In genomic region chr1:42822833-42823392, GRCh38 we compare ENCODE assay signal across 16 cellular contexts. TPM values are rescaled to one million over a fixed set of nuclear protein-coding genes. Genes with fewer than 3 reads are reported as not detected.
DNase-seq lines count a peak whose midpoint lies in the region; ATAC-seq and TF ChIP-seq lines count a peak whose summit lies in the region.
"Had no signal": no experiment of that assay in that cellular context is flagged by ENCODE, and none has a peak within 500 bp of the region (broad histone marks: within the 10 kb centered on the region; RNA-seq: fewer than 3 reads in every experiment).

No MANE protein-coding gene starts in this region.

- WGBS in gastroesophageal sphincter (ENCODE audit: low coverage in 1 of 2), 2 donors = 28 to 41% methylated on average over 2 of the region's 2 CpGs

- H3K9me3 Mint-ChIP-seq in MCF 10A (ENCODE audit: unreplicated experiment) = no peaks in the 10 kb centered on the region
- H3K9me3 Mint-ChIP-seq: nephron progenitor cell had no signal

- no peak overlapping the region for H3K4me3 Mint-ChIP-seq in MCF 10A (ENCODE audit: unreplicated experiment)
- H3K4me3 Mint-ChIP-seq: nephron progenitor cell had no signal

- H3K4me2 ChIP-seq in PC-9 (peak overlapping the region; percentile 41), fibroblast of lung (ENCODE audit: extremely low read depth, insufficient read depth, low read length) (no peak overlapping the region)
- H3K4me2 ChIP-seq: BLaER1 had no signal

- H3F3A ChIP-seq in PC-9 (ENCODE audit: insufficient read depth, low read depth) = peaks cover 14% of the 10 kb centered on the region; the same call in 1 of the 2 replicates

- H3K79me2 ChIP-seq in PC-9 (ENCODE audit: low read depth) (peaks cover 7% of the 10 kb centered on the region; the same call in 1 of the 2 replicates), fibroblast of lung (ENCODE audit: control insufficient read depth, insufficient read depth, low read length) (no peaks in the 10 kb centered on the region)

- H3K36me3 ChIP-seq in breast epithelium = no peaks in the 10 kb centered on the region
- H3K36me3 ChIP-seq in PC-9 (ENCODE audit: low read depth) = 0 out of 2 replicates have a peak, but pooled peaks cover 3% of the 10 kb centered on the region
- H3K36me3 ChIP-seq in fibroblast of lung (ENCODE audit: control insufficient read depth, insufficient read depth, low read length) = no peaks in the 10 kb centered on the region
- H3K36me3 ChIP-seq in subcutaneous abdominal adipose tissue (ENCODE audit: control insufficient read depth in 5 of 5, insufficient read depth in 5 of 5, low read length in 5 of 5) = peaks cover 0 to 2% (median 0%) of the 10 kb centered on the region in 5 donors
- no peaks in the 10 kb centered on the region for H3K36me3 ChIP-seq in gastroesophageal sphincter
- H3K36me3 ChIP-seq in HAP-1 (replicated peaks) = no peaks in the 10 kb centered on the region
- H3K36me3 ChIP-seq: BLaER1, cardiac muscle cell, vagina had no signal

- no peaks in the 10 kb centered on the region for H4K20me1 ChIP-seq in PC-9 (ENCODE audit: insufficient read depth)
- no peaks in the 10 kb centered on the region for H4K20me1 ChIP-seq in fibroblast of lung (ENCODE audit: control insufficient read depth, extremely low read depth, insufficient read depth, low read length)
- H4K20me1 ChIP-seq: BLaER1 had no signal

- no peak for TF ChIP-seq POLR2A in breast epithelium (IDR thresholded peaks at IDR 0.05)
- no peak for TF ChIP-seq POLR2A in gastroesophageal sphincter (IDR thresholded peaks at IDR 0.05)

- H3K4me3 ChIP-seq in breast epithelium (no peak overlapping the region), PC-9 (0 out of 2 replicates have a peak overlapping the region, but pooled peaks have one; percentile 13), fibroblast of lung (replicated peaks in 1 of 4; ENCODE audit: control extremely low read depth in 1 of 4, insufficient read depth in 1 of 4, low read depth in 3 of 4, low read length in 4 of 4) (no peak overlapping the region), subcutaneous abdominal adipose tissue (ENCODE audit: low read depth in 1 of 5, low read length in 5 of 5) (no peak overlapping the region), gastroesophageal sphincter (no peak overlapping the region), HAP-1 (no peak overlapping the region)
- H3K4me3 ChIP-seq: BLaER1, cardiac muscle cell, vagina had no signal

- in situ Hi-C loops in HAP-1 (cut with MboI; ENCODE audit: low sequenced_read_pairs) = no loop called here

- no peak overlapping the region for H2AFZ ChIP-seq in PC-9
- H2AFZ ChIP-seq in fibroblast of lung (ENCODE audit: low read length) = no peak overlapping the region

- TF ChIP-seq CTCF in MCF 10A (IDR thresholded peaks at IDR 0.05; ENCODE audit: unreplicated experiment) (no peak), breast epithelium (IDR thresholded peaks at IDR 0.05) (no peak), PC-9 (conservative IDR thresholded peaks at IDR 0.05) (no peak), fibroblast of lung (conservative IDR thresholded peaks at IDR 0.05 in 1 of 2, IDR thresholded peaks at IDR 0.05 in 1 of 2; ENCODE audit: low read depth in 1 of 2, low read length in 2 of 2) (no peak), gastroesophageal sphincter (IDR thresholded peaks at IDR 0.05) (no peak)

- TF ChIP-seq EP300 in gastroesophageal sphincter (IDR thresholded peaks at IDR 0.05) = no peak

- CTCF ChIA-PET in MCF 10A (lab: Yijun Ruan, JAX) = interaction anchor here (0.6 kb wide), 1 partner anchor 9 kb away, joined by 5 read pairs; no protein-coding TSS in a partner anchor
- CTCF ChIA-PET in PC-9 (lab: Charles Lee) = no interaction called here

- H3K9me3 ChIP-seq in breast epithelium (no peaks in the 10 kb centered on the region), PC-9 (ENCODE audit: insufficient read depth, low read depth) (peaks cover 5% of the 10 kb centered on the region; the same call in 1 of the 2 replicates), fibroblast of lung (ENCODE audit: control insufficient read depth, insufficient read depth, low read depth, low read length) (no peaks in the 10 kb centered on the region), subcutaneous abdominal adipose tissue (ENCODE audit: control insufficient read depth in 5 of 5, low read length in 5 of 5) (no peaks in the 10 kb centered on the region), gastroesophageal sphincter (no peaks in the 10 kb centered on the region), HAP-1 (no peaks in the 10 kb centered on the region)
- H3K9me3 ChIP-seq: BLaER1, vagina had no signal

- H3K36me3 Mint-ChIP-seq in MCF 10A (ENCODE audit: insufficient read depth, unreplicated experiment) = peaks cover 5% of the 10 kb centered on the region

- H3K9me2 ChIP-seq in PC-9 (ENCODE audit: insufficient read depth) = no peaks in the 10 kb centered on the region

- H3K27ac ChIP-seq in breast epithelium (no peak overlapping the region), PC-9 (peak overlapping the region; percentile 66), fibroblast of lung (ENCODE audit: insufficient read depth, low read length) (no peak overlapping the region), subcutaneous abdominal adipose tissue (ENCODE audit: low read depth, low read length) (peak overlapping the region; percentile 82), gastroesophageal sphincter (no peak overlapping the region)
- H3K27ac ChIP-seq: BLaER1, cardiac muscle cell had no signal

- H3K4me1 Mint-ChIP-seq in MCF 10A (ENCODE audit: insufficient read depth, unreplicated experiment) = peaks cover 11% of the 10 kb centered on the region

- H3K27ac Mint-ChIP-seq in MCF 10A (ENCODE audit: low read depth, unreplicated experiment) = no peak overlapping the region
- H3K27ac Mint-ChIP-seq: nephron progenitor cell had no signal

- intact Hi-C loops in MCF 10A (cut with micrococcal nuclease) = no loop called here
- intact Hi-C loops in breast epithelium (cut with DNase I; ENCODE audit: low total_unique reads) = no loop called here
- intact Hi-C loops in PC-9 (cut with micrococcal nuclease; ENCODE audit: unreplicated experiment) = no loop called here

- H3K27me3 Mint-ChIP-seq in MCF 10A (ENCODE audit: insufficient read depth, unreplicated experiment) = no peaks in the 10 kb centered on the region

- BruUV-seq in MCF 10A (replicated peaks; lab: Mats Ljungman, UMichigan) (no TSS peak), PC-9 (replicated peaks; lab: Mats Ljungman, UMichigan) (no TSS peak)

- POLR2A ChIA-PET in MCF 10A (lab: Yijun Ruan, JAX) (interaction anchor here (11.5 kb wide), 1 partner anchor 23 kb away, joined by 88 read pairs; the partner anchor contains the start of gene ZNF691), PC-9 (lab: Charles Lee; ENCODE audit: unreplicated experiment) (interaction anchor here (0.5 to 0.7 kb wide), 3 partner anchors 57 to 1429 kb away, joined by 3 to 20 read pairs (median 5); partner anchors contain the start of gene KDM4A)

- DNase-seq in MCF 10A (ENCODE audit: unreplicated experiment) = peak; percentile 27
- no peak for DNase-seq in breast epithelium (ENCODE audit: low spot score in 2 of 2)
- DNase-seq in PC-9 = peak in 1 of 2 experiments; percentile 53
- DNase-seq in fibroblast of lung (ENCODE audit: low read depth in 2 of 2) = peak; percentile 40 to 60
- no peak for DNase-seq in HK-2 (ENCODE audit: unreplicated experiment)
- DNase-seq in HAP-1 (ENCODE audit: low spot score in 2 of 2) = no peak
- DNase-seq: islet precursor cell, NCI-H146, nephron progenitor cell, T-helper 9 cell had no signal

- ATAC-seq in gastroesophageal sphincter = no peak

- H3K9ac ChIP-seq in fibroblast of lung (ENCODE audit: insufficient read depth, low read length) = no peak overlapping the region
- H3K9ac ChIP-seq in subcutaneous abdominal adipose tissue (ENCODE audit: low read length in 5 of 5) = peak overlapping the region in 1 of 5 donors; percentile 32
- H3K9ac ChIP-seq: BLaER1 had no signal

- H3K27me3 ChIP-seq in breast epithelium (no peaks in the 10 kb centered on the region), PC-9 (ENCODE audit: insufficient read depth, low read depth) (no peaks in the 10 kb centered on the region), fibroblast of lung (ENCODE audit: control insufficient read depth, insufficient read depth, low read length) (no peaks in the 10 kb centered on the region), subcutaneous abdominal adipose tissue (ENCODE audit: control insufficient read depth in 5 of 5, insufficient read depth in 4 of 5, low read length in 5 of 5) (no peaks in the 10 kb centered on the region), gastroesophageal sphincter (no peaks in the 10 kb centered on the region), HAP-1 (ENCODE audit: low read depth) (no peaks in the 10 kb centered on the region)
- H3K27me3 ChIP-seq: BLaER1, cardiac muscle cell, vagina had no signal

- H3K4me1 ChIP-seq in breast epithelium = no peaks in the 10 kb centered on the region
- H3K4me1 ChIP-seq in PC-9 (replicated peaks; ENCODE audit: insufficient read depth) = peaks cover 20% of the 10 kb centered on the region
- H3K4me1 ChIP-seq in fibroblast of lung (ENCODE audit: control insufficient read depth, extremely low read depth, insufficient read depth, low read length) = no peaks in the 10 kb centered on the region
- peaks cover 0 to 22% (median 11%) of the 10 kb centered on the region in 5 donors for H3K4me1 ChIP-seq in subcutaneous abdominal adipose tissue (ENCODE audit: control insufficient read depth in 5 of 5, insufficient read depth in 5 of 5, low read length in 5 of 5)
- peaks cover 0 to 25% (median 2%) of the 10 kb centered on the region in 3 donors for H3K4me1 ChIP-seq in gastroesophageal sphincter
- peaks cover 12% of the 10 kb centered on the region for H3K4me1 ChIP-seq in HAP-1

RNA-seq across cellular contexts. Expression of gene SVBP, which starts 5.7 kb away (rescaled TPM):
- 15.7 and 16.7 TPM in 2 replicates for total RNA-seq in MCF 10A (2022)
- 10 to 100 TPM; 21.7 to 31.5 (median 25.9) TPM for total RNA-seq in breast epithelium
- 32.3 and 32.6 TPM in 2 replicates for total RNA-seq in PC-9 (2021)
- total RNA-seq in fibroblast of lung = 21.6 and 24.9 TPM in 2 replicates
- polyA plus RNA-seq in fibroblast of lung = 20.9 and 33.4 TPM in 2 replicates
- 21.5 and 30.2 TPM in 2 replicates for polyA plus RNA-seq in fibroblast of lung (2012)
- polyA minus RNA-seq in fibroblast of lung (ENCODE audit: low replicate concordance) = not detected in 2 replicates
- total RNA-seq in gastroesophageal sphincter = 10 to 100 TPM; 21.3 to 36.5 (median 22.6) TPM

RNA-seq across cellular contexts. Expression of gene ERMAP, which starts 6.0 kb away (rescaled TPM):
- 13.2 and 17.2 TPM in 2 replicates for total RNA-seq in MCF 10A (2022)
- total RNA-seq in breast epithelium = 10 to 100 TPM; 11.1 to 22.1 (median 14.9) TPM
- total RNA-seq in PC-9 (2021) = 20.8 and 31.2 TPM in 2 replicates
- total RNA-seq in fibroblast of lung = 17.2 and 37.2 TPM in 2 replicates
- 16.3 and 19.4 TPM in 2 replicates for polyA plus RNA-seq in fibroblast of lung
- 8.3 and 9.4 TPM in 2 replicates for polyA plus RNA-seq in fibroblast of lung (2012)
- polyA minus RNA-seq in fibroblast of lung (ENCODE audit: low replicate concordance) = 11.4 and 13.2 TPM in 2 replicates
- total RNA-seq in gastroesophageal sphincter = 10 to 100 TPM in 2 of 4 donors, 1 to 10 TPM in 2; 9.4 to 14.6 (median 10.5) TPM

RNA-seq across cellular contexts. Expression of gene ZNF691, which starts 23.5 kb away (rescaled TPM):
- 8.4 and 9.5 TPM in 2 replicates for total RNA-seq in MCF 10A (2022)
- 10 to 100 TPM in 2 of 3 donors, 1 to 10 TPM in 1; 5.8 to 18.4 (median 10.5) TPM for total RNA-seq in breast epithelium
- total RNA-seq in PC-9 (2021) = 11.4 and 14.6 TPM in 2 replicates
- total RNA-seq in fibroblast of lung = 9.0 and 11.1 TPM in 2 replicates
- 5.8 TPM in 2 replicates for polyA plus RNA-seq in fibroblast of lung
- 4.1 and 4.6 TPM in 2 replicates for polyA plus RNA-seq in fibroblast of lung (2012)
- 1.3 and 10.6 TPM in 2 replicates for polyA minus RNA-seq in fibroblast of lung (ENCODE audit: low replicate concordance)
- 10 to 100 TPM; 11.2 to 22.4 (median 13.8) TPM for total RNA-seq in gastroesophageal sphincter

RNA-seq across cellular contexts. Expression of gene TMEM269, which starts 38.1 kb away (rescaled TPM):
- total RNA-seq in MCF 10A (2022) (0.17 TPM in 1 of 2 replicates, not detected in the other), breast epithelium (under 1 TPM; under 0.01 to 0.59 (median 0.16) TPM), PC-9 (2021) (0.28 and 1.0 TPM in 2 replicates), fibroblast of lung (0.17 TPM in 1 of 2 replicates, not detected in the other), gastroesophageal sphincter (under 1 TPM in 1 of 4 donors, not detected in 3; 0.12 TPM)
- polyA plus RNA-seq in fibroblast of lung = 0.06 and 0.10 TPM in 2 replicates
- 0.03 TPM in 1 of 2 replicates, not detected in the other for polyA plus RNA-seq in fibroblast of lung (2012)
- polyA minus RNA-seq in fibroblast of lung (ENCODE audit: low replicate concordance) = not detected in 2 replicates
- total RNA-seq: epithelial cell of proximal tubule, vagina had no signal

RNA-seq across cellular contexts. Expression of gene C1orf50, which starts 55.9 kb away (rescaled TPM):
- total RNA-seq in MCF 10A (2022) = 11.7 and 13.8 TPM in 2 replicates
- total RNA-seq in breast epithelium = 10 to 100 TPM in 1 of 3 donors, 1 to 10 TPM in 2; 5.2 to 10.8 (median 6.7) TPM
- total RNA-seq in PC-9 (2021) = 5.6 and 8.3 TPM in 2 replicates
- total RNA-seq in fibroblast of lung = 4.4 and 5.9 TPM in 2 replicates
- 7.8 and 9.5 TPM in 2 replicates for polyA plus RNA-seq in fibroblast of lung
- polyA plus RNA-seq in fibroblast of lung (2012) = 2.9 and 3.0 TPM in 2 replicates
- polyA minus RNA-seq in fibroblast of lung (ENCODE audit: low replicate concordance) = 1.4 and 1.9 TPM in 2 replicates
- 1 to 10 TPM; 4.0 to 8.8 (median 8.0) TPM for total RNA-seq in gastroesophageal sphincter

Comparison
In these comparisons a context has a peak if more than half of its experiments do, and no peak if none do; other contexts are left out.
1. DNase-seq: peak in MCF 10A (single experiment) and fibroblast of lung (2 of 2); none in breast epithelium (0 of 2), HK-2 (single experiment) and HAP-1 (0 of 2).
2. H3K27ac ChIP-seq: peak in PC-9 (single experiment) and subcutaneous abdominal adipose tissue (single experiment); none in breast epithelium (0 of 2), fibroblast of lung (single experiment) and gastroesophageal sphincter (0 of 4).